Comparison of ENCODE assay signal across 16 cellular contexts in genomic region chr12:53474819-53475218, GRCh38. TPM values are rescaled to one million over a fixed set of nuclear protein-coding genes. Genes with fewer than 3 reads are reported as not detected.
DNase-seq lines count a peak whose midpoint lies in the region; ATAC-seq and TF ChIP-seq lines count a peak whose summit lies in the region.
"Had no signal": no experiment of that assay in that cellular context is flagged by ENCODE, and none has a peak within 500 bp of the region (broad histone marks: within the 10 kb centered on the region; RNA-seq: fewer than 3 reads in every experiment).

No MANE protein-coding gene starts in this region.

- H3K27ac Mint-ChIP-seq in stimulated activated naive CD8-positive, alpha-beta T cell treated with anti-CD3 and anti-CD28 coated beads, Interleukin-15, Interleukin-2, amounts not matched to agents 100 ng/mL and 50 ng/mL, for 24 hours = peak overlapping the region; percentile 90
- peak overlapping the region; percentile 35 to 58 for H3K27ac Mint-ChIP-seq in activated naive CD4-positive, alpha-beta T cell treated with anti-CD3 and anti-CD28 coated beads, Interleukin-2, amount 50 U/mL, for 72 hours

- H3K79me1 ChIP-seq in mesenchymal stem cell (replicated peaks; ENCODE audit: low read length, poor library complexity, severe bottlenecking) = peaks cover 1% of the 10 kb centered on the region

- H3K4me3 Mint-ChIP-seq in stimulated activated naive CD8-positive, alpha-beta T cell treated with anti-CD3 and anti-CD28 coated beads, Interleukin-15, Interleukin-2, amounts not matched to agents 100 ng/mL and 50 ng/mL, for 24 hours = peak overlapping the region; percentile 38

- H3K4ac ChIP-seq in mesenchymal stem cell (ENCODE audit: low read depth in 1 of 2, low read length in 2 of 2) = no peak overlapping the region

- H2BK120ac ChIP-seq in mesenchymal stem cell (ENCODE audit: low read depth, low read length) = no peak overlapping the region

- H3K9me3 Mint-ChIP-seq in stimulated activated naive CD8-positive, alpha-beta T cell treated with anti-CD3 and anti-CD28 coated beads, Interleukin-15, Interleukin-2, amounts not matched to agents 100 ng/mL and 50 ng/mL, for 24 hours = no peaks in the 10 kb centered on the region
- no peaks in the 10 kb centered on the region for H3K9me3 Mint-ChIP-seq in activated naive CD4-positive, alpha-beta T cell treated with anti-CD3 and anti-CD28 coated beads, Interleukin-2, amount 50 U/mL, for 72 hours
- H3K9me3 Mint-ChIP-seq: naive B cell had no signal

- H3K36me3 Mint-ChIP-seq in stimulated activated naive CD8-positive, alpha-beta T cell treated with anti-CD3 and anti-CD28 coated beads, Interleukin-15, Interleukin-2, amounts not matched to agents 100 ng/mL and 50 ng/mL, for 24 hours (ENCODE audit: low read depth) = peaks cover 88% of the 10 kb centered on the region
- H3K36me3 Mint-ChIP-seq in activated naive CD4-positive, alpha-beta T cell treated with anti-CD3 and anti-CD28 coated beads, Interleukin-2, amount 50 U/mL, for 72 hours = peaks cover 24 to 30% of the 10 kb centered on the region in 2 donors

- no peak overlapping the region for H3K18ac ChIP-seq in mesenchymal stem cell (ENCODE audit: low read depth in 1 of 2, low read length in 2 of 2)

- H2AFZ ChIP-seq in mesenchymal stem cell (ENCODE audit: low read depth, low read length) = no peak overlapping the region
- H2AFZ ChIP-seq: PC-9 had no signal

- no peak overlapping the region for H3K4me2 ChIP-seq in mesenchymal stem cell (ENCODE audit: low read length, poor library complexity, severe bottlenecking)
- H3K4me2 ChIP-seq: PC-9 had no signal

- no peaks in the 10 kb centered on the region for H3K9me3 ChIP-seq in mesenchymal stem cell (ENCODE audit: control insufficient read depth, low read length)
- H3K9me3 ChIP-seq in suprapubic skin = no peaks in the 10 kb centered on the region
- H3K9me3 ChIP-seq: BE2C had no signal

- no peak for DNase-seq in stimulated activated naive CD8-positive, alpha-beta T cell treated with anti-CD3 and anti-CD28 coated beads, Interleukin-15, Interleukin-2, amounts not matched to agents 100 U/mL and 50 U/mL, for 24 hours
- no peak for DNase-seq in activated naive CD4-positive, alpha-beta T cell treated with anti-CD3 and anti-CD28 coated beads, Interleukin-2, amount 50 U/mL, for 72 hours (ENCODE audit: low spot score in 2 of 2)
- no peak for DNase-seq in mesenchymal stem cell
- no peak for DNase-seq in cortex of kidney (lab: John Stamatoyannopoulos, UW)
- DNase-seq in epidermal melanocyte (ENCODE audit: insufficient read length, low spot score) = no peak
- no peak for DNase-seq in DMS53 treated with DMSO at 0.1 percent for 48 hours (lab: John Stamatoyannopoulos, UW; ENCODE audit: unreplicated experiment)
- DNase-seq in suprapubic skin (ENCODE audit: low spot score in 2 of 2) = no peak
- DNase-seq: BE2C, foreskin fibroblast, naive B cell, NCI-H446, T1000 had no signal

- H2BK5ac ChIP-seq in mesenchymal stem cell (ENCODE audit: low read depth, low read length, poor library complexity, severe bottlenecking) = no peak overlapping the region

- H3K23ac ChIP-seq in mesenchymal stem cell (ENCODE audit: low read length in 2 of 2) = no peak overlapping the region

- H3K4me3 ChIP-seq in mesenchymal stem cell (ENCODE audit: insufficient read depth in 1 of 2, low read depth in 1 of 2, low read length in 2 of 2) (no peak overlapping the region), suprapubic skin (no peak overlapping the region)
- H3K4me3 ChIP-seq: PC-9 had no signal

- H3K4me1 Mint-ChIP-seq in stimulated activated naive CD8-positive, alpha-beta T cell treated with anti-CD3 and anti-CD28 coated beads, Interleukin-15, Interleukin-2, amounts not matched to agents 100 ng/mL and 50 ng/mL, for 24 hours (ENCODE audit: low read depth) = peaks cover 66% of the 10 kb centered on the region

- no peak overlapping the region for H4K8ac ChIP-seq in mesenchymal stem cell (ENCODE audit: low read length)

- no peaks in the 10 kb centered on the region for H3K27me3 Mint-ChIP-seq in stimulated activated naive CD8-positive, alpha-beta T cell treated with anti-CD3 and anti-CD28 coated beads, Interleukin-15, Interleukin-2, amounts not matched to agents 100 ng/mL and 50 ng/mL, for 24 hours
- H3K27me3 Mint-ChIP-seq: naive B cell had no signal

- no peak for TF ChIP-seq POLR2A in suprapubic skin (IDR thresholded peaks at IDR 0.05)

- no peaks in the 10 kb centered on the region for H3K27me3 ChIP-seq in mesenchymal stem cell (ENCODE audit: control insufficient read depth in 1 of 2, insufficient read depth in 1 of 2, low read length in 2 of 2)
- no peaks in the 10 kb centered on the region for H3K27me3 ChIP-seq in suprapubic skin
- H3K27me3 ChIP-seq: BE2C had no signal

- TF ChIP-seq EP300 in suprapubic skin (IDR thresholded peaks at IDR 0.05) = no peak

- WGBS in mesenchymal stem cell = 91% methylated on average over 11 of the region's 13 CpGs
- WGBS in suprapubic skin = 77% methylated on average over 13 of the region's 13 CpGs

- TF ChIP-seq CTCF in suprapubic skin (IDR thresholded peaks at IDR 0.05) = no peak

- H3K27ac ChIP-seq in mesenchymal stem cell (ENCODE audit: low read length, poor library complexity, severe bottlenecking) (no peak overlapping the region), suprapubic skin (no peak overlapping the region)
- H3K27ac ChIP-seq: PC-9 had no signal

- no peak overlapping the region for H2AK5ac ChIP-seq in mesenchymal stem cell (ENCODE audit: low read length, severe bottlenecking)

- H3K4me1 ChIP-seq in mesenchymal stem cell (ENCODE audit: control insufficient read depth, insufficient read depth, low read depth, low read length) = peaks cover 1% of the 10 kb centered on the region
- H3K4me1 ChIP-seq in suprapubic skin = peaks cover 22% of the 10 kb centered on the region

- no peak overlapping the region for H3K14ac ChIP-seq in mesenchymal stem cell (ENCODE audit: low read length in 2 of 2)

- peak overlapping the region; percentile 72 for H3K9ac ChIP-seq in mesenchymal stem cell (ENCODE audit: low read length)

- no peak overlapping the region for H2BK12ac ChIP-seq in mesenchymal stem cell (ENCODE audit: low read length in 2 of 2)

- H4K91ac ChIP-seq in mesenchymal stem cell (ENCODE audit: low read length) = no peak overlapping the region

- ATAC-seq in stimulated activated naive CD8-positive, alpha-beta T cell treated with anti-CD3 and anti-CD28 coated beads, Interleukin-15, Interleukin-2, amounts not matched to agents 100 U/mL and 50 U/mL, for 24 hours = no peak
- ATAC-seq in activated naive CD4-positive, alpha-beta T cell treated with anti-CD3 and anti-CD28 coated beads, Interleukin-2, amount 50 U/mL, for 72 hours = peak in 1 of 2 donors; percentile 11

- no peak overlapping the region for H2BK15ac ChIP-seq in mesenchymal stem cell (ENCODE audit: low read depth, poor library complexity, severe bottlenecking)

- H3K36me3 ChIP-seq in mesenchymal stem cell (ENCODE audit: control insufficient read depth in 1 of 2, insufficient read depth in 2 of 2, low read depth in 1 of 2, low read length in 2 of 2) = peaks cover 30 to 95% of the 10 kb centered on the region in 2 experiments
- peaks cover 96% of the 10 kb centered on the region for H3K36me3 ChIP-seq in suprapubic skin

RNA-seq across cellular contexts. Expression of gene PCBP2, which starts 22.9 kb away (rescaled TPM):
- total RNA-seq in activated naive CD4-positive, alpha-beta T cell treated with anti-CD3 and anti-CD28 coated beads, Interleukin-2, amount 50 U/mL, for 72 hours = 1,000 to 10,000 TPM in 1 of 2 donors, 100 to 1,000 TPM in 1; 786 to 1,016 TPM
- polyA plus RNA-seq in mesenchymal stem cell (2013, experiment 1 of 2) = 467 TPM
- 455 TPM for polyA plus RNA-seq in mesenchymal stem cell (2013, experiment 2 of 2)
- 100 to 1,000 TPM; 480 to 803 (median 584) TPM for total RNA-seq in suprapubic skin

RNA-seq across cellular contexts. Expression of gene MAP3K12, which starts 24.4 kb away (rescaled TPM):
- total RNA-seq in activated naive CD4-positive, alpha-beta T cell treated with anti-CD3 and anti-CD28 coated beads, Interleukin-2, amount 50 U/mL, for 72 hours = 10 to 100 TPM in 1 of 2 donors, 1 to 10 TPM in 1; 9.5 to 21.7 TPM
- polyA plus RNA-seq in mesenchymal stem cell (2013, experiment 1 of 2) = 59.4 TPM
- polyA plus RNA-seq in mesenchymal stem cell (2013, experiment 2 of 2) = 61.3 TPM
- 10 to 100 TPM in 1 of 4 donors, 1 to 10 TPM in 3; 4.8 to 14.0 (median 5.9) TPM for total RNA-seq in suprapubic skin

RNA-seq across cellular contexts. Expression of gene TARBP2, which starts 26.3 kb away (rescaled TPM):
- 10 to 100 TPM; 29.9 to 30.4 TPM for total RNA-seq in activated naive CD4-positive, alpha-beta T cell treated with anti-CD3 and anti-CD28 coated beads, Interleukin-2, amount 50 U/mL, for 72 hours
- polyA plus RNA-seq in mesenchymal stem cell (2013, experiment 1 of 2) = 22.2 TPM
- polyA plus RNA-seq in mesenchymal stem cell (2013, experiment 2 of 2) = 24.9 TPM
- total RNA-seq in suprapubic skin = 10 to 100 TPM; 25.5 to 42.0 (median 28.6) TPM

RNA-seq across cellular contexts. Expression of gene NPFF, which starts 32.5 kb away (rescaled TPM):
- total RNA-seq in activated naive CD4-positive, alpha-beta T cell treated with anti-CD3 and anti-CD28 coated beads, Interleukin-2, amount 50 U/mL, for 72 hours = not detected
- polyA plus RNA-seq in mesenchymal stem cell (2013, experiment 1 of 2) = 0.25 TPM
- 0.67 TPM for polyA plus RNA-seq in mesenchymal stem cell (2013, experiment 2 of 2)
- not detected for total RNA-seq in suprapubic skin
- total RNA-seq: G401, kidney epithelial cell, PC-9 had no signal

RNA-seq across cellular contexts. Expression of gene PRR13, which starts 33.3 kb away (rescaled TPM):
- total RNA-seq in activated naive CD4-positive, alpha-beta T cell treated with anti-CD3 and anti-CD28 coated beads, Interleukin-2, amount 50 U/mL, for 72 hours = 100 to 1,000 TPM; 170 to 226 TPM
- polyA plus RNA-seq in mesenchymal stem cell (2013, experiment 1 of 2) = 326 TPM
- polyA plus RNA-seq in mesenchymal stem cell (2013, experiment 2 of 2) = 326 TPM
- total RNA-seq in suprapubic skin = 10 to 100 TPM; 40.7 to 77.9 (median 57.4) TPM
